18 cellular contexts compared by ENCODE assay signal in the genomic region with DNA sequence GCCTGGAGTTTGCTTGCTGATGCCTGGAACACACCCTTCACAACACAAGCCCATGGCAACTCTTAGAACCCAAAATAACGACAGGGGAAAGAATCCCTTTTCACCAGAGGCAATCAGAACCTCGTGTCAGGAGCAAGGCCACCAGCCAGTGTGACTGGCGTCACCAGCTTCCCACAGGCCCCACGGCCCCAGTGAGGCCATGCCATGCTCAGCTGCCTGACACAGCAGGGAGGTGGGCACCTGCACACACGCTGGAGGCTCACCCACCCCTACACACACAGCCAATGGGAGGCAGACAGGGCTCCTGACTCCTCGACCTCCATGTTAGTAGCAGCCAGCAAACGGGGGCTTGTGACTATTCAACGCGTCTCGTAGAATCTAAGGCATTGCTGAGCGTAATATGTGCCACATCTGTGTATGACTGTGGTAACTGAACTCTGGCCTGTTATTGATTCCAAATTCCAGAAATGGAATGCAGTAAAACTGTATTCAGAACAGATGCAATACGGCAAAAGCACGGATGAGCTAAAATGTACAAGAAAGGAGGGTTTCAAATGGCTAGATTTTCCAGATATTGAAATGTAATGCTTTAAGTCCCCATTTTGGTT. TPM values are rescaled to one million over a fixed set of nuclear protein-coding genes. Genes with fewer than 3 reads are reported as not detected.
"Had no signal": no experiment of that assay in that cellular context is flagged by ENCODE, and none has a peak within 500 bp of the region (broad histone marks: within the 10 kb centered on the region; RNA-seq: fewer than 3 reads in every experiment).

No MANE protein-coding gene starts in this region.

- H3K4me1 ChIP-seq: colonic mucosa, psoas muscle had no signal

- H3K27me3 ChIP-seq: colonic mucosa, pancreas had no signal

- H3K4me3 ChIP-seq: colonic mucosa, pancreas, psoas muscle had no signal

- H3K36me3 ChIP-seq: colonic mucosa, pancreas had no signal

- DNase-seq: colonic mucosa; dermis blood vessel endothelial cell; erythroblast; foreskin melanocyte; head of caudate nucleus; hypothalamus; islet precursor cell; natural killer cell; nucleus accumbens; pancreas; psoas muscle; retina; stimulated activated CD4-positive, alpha-beta T cell treated with anti-CD3 and anti-CD28 coated beads, Interleukin-2, amount 100 ng/mL, for 24 hours; stimulated activated naive CD4-positive, alpha-beta T cell; trophoblast cell had no signal

- H3K9me3 ChIP-seq: colonic mucosa, pancreas, psoas muscle had no signal

- ATAC-seq: left lobe of liver, natural killer cell, pancreas, psoas muscle, sciatic nerve had no signal

- H3K27ac ChIP-seq: colonic mucosa, pancreas, psoas muscle had no signal

RNA-seq across cellular contexts. Expression of a gene that starts 28.5 kb away (rescaled TPM):
- total RNA-seq: myocyte had no signal
